21 cellular contexts compared by ENCODE assay signal in genomic region chr15:25664761-25665160, GRCh38.
"Had no signal": no experiment of that assay in that cellular context is flagged by ENCODE, and none has a peak within 500 bp of the region (broad histone marks: within the 10 kb centered on the region; RNA-seq: fewer than 3 reads in every experiment).

No MANE protein-coding gene starts in this region.

- H3K27ac ChIP-seq: body of pancreas, gastroesophageal sphincter, sigmoid colon, thoracic aorta, vagina had no signal

- ATAC-seq: activated T-cell treated with anti-CD3 and anti-CD28 coated beads, Interleukin-2, amount 50 U/mL, for 4 hours; body of pancreas; gastroesophageal sphincter; left colon; WTC11 had no signal

- DNase-seq: activated CD4-positive, alpha-beta T cell treated with anti-CD3 and anti-CD28 coated beads, Interleukin-2, amount 50 U/mL, for 4 hours; activated CD8-positive, alpha-beta memory T cell treated with anti-CD3 and anti-CD28 coated beads, Interleukin-2, amount 50 U/mL, for 48 hours; activated naive CD4-positive, alpha-beta T cell treated with Interleukin-2 at 50 U/mL for 16 hours; activated T-cell treated with anti-CD3 and anti-CD28 coated beads, Interleukin-2, amount 50 U/mL, for 4 hours; amygdala; body of pancreas; effector CD4-positive, alpha-beta T cell; head of caudate nucleus; hypothalamus; islet precursor cell; left colon; naive B cell; occipital lobe; sigmoid colon; stimulated activated CD4-positive, alpha-beta T cell treated with anti-CD3 and anti-CD28 coated beads, Interleukin-4, amount 100 ng/mL, for 1 hour; stimulated activated naive CD4-positive, alpha-beta T cell treated with Interleukin-2 at 50 U/mL for 16 hours; T1000 had no signal

- H3K9me3 ChIP-seq: body of pancreas, gastroesophageal sphincter, sigmoid colon, thoracic aorta, vagina had no signal

- H3K4me3 ChIP-seq: body of pancreas, gastroesophageal sphincter, sigmoid colon, thoracic aorta, vagina had no signal

- H3K27me3 ChIP-seq: body of pancreas, gastroesophageal sphincter, sigmoid colon, vagina had no signal

- H3K36me3 ChIP-seq: gastroesophageal sphincter, sigmoid colon, thoracic aorta, vagina had no signal

- H3K4me1 ChIP-seq: body of pancreas had no signal
